9 cellular contexts compared by ENCODE assay signal in the genomic region with DNA sequence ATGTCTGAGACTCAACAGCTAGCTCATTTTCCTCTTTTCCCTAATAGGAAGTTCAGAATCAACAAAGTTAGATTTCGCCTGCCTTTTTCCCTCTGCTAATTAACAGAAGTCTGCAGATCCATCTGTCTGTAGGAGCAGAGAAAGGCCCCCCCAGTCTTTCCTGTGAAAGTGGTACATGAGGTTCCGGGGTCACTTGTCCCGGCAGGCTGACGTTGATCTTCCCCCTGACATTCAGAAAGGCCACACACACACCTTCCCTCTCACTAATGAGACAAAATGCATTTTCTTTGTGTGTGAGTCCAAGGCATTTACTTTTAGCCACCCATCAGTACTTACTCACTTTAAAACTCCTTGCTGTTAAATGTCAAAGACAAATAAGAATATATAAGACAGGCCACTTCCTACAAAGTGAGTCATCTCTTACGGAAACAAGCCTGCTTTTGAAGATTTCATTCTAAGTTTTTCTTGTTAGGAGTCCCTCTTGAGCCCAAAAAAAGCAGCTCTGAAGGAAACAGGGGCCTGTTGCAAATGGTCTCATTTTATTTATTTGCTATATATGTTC.
DNase-seq lines count a peak whose midpoint lies in the region; FAIRE-seq and TF ChIP-seq lines count a peak whose summit lies in the region.
"Had no signal": no experiment of that assay in that cellular context is flagged by ENCODE, and none has a peak within 500 bp of the region (broad histone marks: within the 10 kb centered on the region; RNA-seq: fewer than 3 reads in every experiment).

No MANE protein-coding gene starts in this region.

- TF ChIP-seq POLR2A in stomach (IDR thresholded peaks at IDR 0.05): no peak
- TF ChIP-seq POLR2A in Peyer's patch (IDR thresholded peaks at IDR 0.05): no peak

- H3K4me3 Mint-ChIP-seq in activated naive CD4-positive, alpha-beta T cell treated with anti-CD3 and anti-CD28 coated beads, Interleukin-2, amount 10 ng/mL, durations not matched to agents 7 days and 5 days: no peak overlapping the region
- H3K4me3 Mint-ChIP-seq: memory B cell had no signal

- H3K36me3 Mint-ChIP-seq in activated naive CD4-positive, alpha-beta T cell treated with anti-CD3 and anti-CD28 coated beads, Interleukin-2, amount 10 ng/mL, durations not matched to agents 7 days and 5 days: no peaks in the 10 kb centered on the region
- H3K36me3 Mint-ChIP-seq: memory B cell had no signal

- H3K36me3 ChIP-seq in stomach: peaks cover 0 to 27% (median 13%) of the 10 kb centered on the region in 4 donors
- no peaks in the 10 kb centered on the region for H3K36me3 ChIP-seq in Peyer's patch

- CTCF ChIA-PET in activated naive CD4-positive, alpha-beta T cell treated with anti-CD3 and anti-CD28 coated beads, Interleukin-2, amount 10 ng/mL, durations not matched to agents 7 days and 5 days (lab: Charles Lee): interaction anchor here (1.0 to 1.4 kb wide), 2 partner anchors 21 to 81 kb away, joined by 3 to 5 read pairs; no protein-coding TSS in a partner anchor

- H3K27ac ChIP-seq in stomach (peak overlapping the region in 4 of 5 donors; percentile 39 to 78 (median 57)), Peyer's patch (peak overlapping the region in 1 of 4 donors; percentile 61)

- no peak for TF ChIP-seq EP300 in stomach (IDR thresholded peaks at IDR 0.05)

- intact Hi-C loops in stomach (cut with DNase I; ENCODE audit: low total_unique reads): no loop called here

- H3K9me3 Mint-ChIP-seq in activated naive CD4-positive, alpha-beta T cell treated with anti-CD3 and anti-CD28 coated beads, Interleukin-2, amount 10 ng/mL, durations not matched to agents 7 days and 5 days: no peaks in the 10 kb centered on the region
- H3K9me3 Mint-ChIP-seq: memory B cell had no signal

- H3K9me3 ChIP-seq in stomach: no peaks in the 10 kb centered on the region
- H3K9me3 ChIP-seq in Peyer's patch: no peaks in the 10 kb centered on the region

- H3K27ac Mint-ChIP-seq in activated naive CD4-positive, alpha-beta T cell treated with anti-CD3 and anti-CD28 coated beads, Interleukin-2, amount 10 ng/mL, durations not matched to agents 7 days and 5 days: peak overlapping the region; percentile 82
- H3K27ac Mint-ChIP-seq: memory B cell had no signal

- TF ChIP-seq CTCF in fibroblast of the aortic adventitia (IDR thresholded peaks at IDR 0.05; ENCODE audit: insufficient read depth, low read length): no peak
- TF ChIP-seq CTCF in stomach (IDR thresholded peaks at IDR 0.05): no peak
- no peak for TF ChIP-seq CTCF in D721Med (IDR thresholded peaks at IDR 0.05; ENCODE audit: insufficient read depth, missing control alignments)
- no peak for TF ChIP-seq CTCF in Peyer's patch (IDR thresholded peaks at IDR 0.05)

- no peaks in the 10 kb centered on the region for H3K27me3 Mint-ChIP-seq in activated naive CD4-positive, alpha-beta T cell treated with anti-CD3 and anti-CD28 coated beads, Interleukin-2, amount 10 ng/mL, durations not matched to agents 7 days and 5 days

- DNase-seq in activated naive CD4-positive, alpha-beta T cell treated with anti-CD3 and anti-CD28 coated beads, Interleukin-2, amount 10 ng/mL, durations not matched to agents 7 days and 5 days: no peak
- DNase-seq in activated naive CD4-positive, alpha-beta T cell (lab: John Stamatoyannopoulos, UW): no peak
- DNase-seq in activated T-cell treated with anti-CD3 and anti-CD28 coated beads for 4 hours: peak; percentile 17
- DNase-seq in fibroblast of the aortic adventitia (ENCODE audit: low read depth): peak; percentile 84
- no peak for DNase-seq in stomach
- DNase-seq in D721Med (ENCODE audit: insufficient read length, low spot score): no peak
- no peak for DNase-seq in Peyer's patch
- DNase-seq in hypothalamus (lab: John Stamatoyannopoulos, UW): no peak

- H3K4me3 ChIP-seq in fibroblast of the aortic adventitia (ENCODE audit: low read depth, low read length) (peak overlapping the region; percentile 15), stomach (no peak overlapping the region), Peyer's patch (no peak overlapping the region)

- H3K27me3 ChIP-seq in stomach (no peaks in the 10 kb centered on the region), Peyer's patch (no peaks in the 10 kb centered on the region)

- peaks cover 32% of the 10 kb centered on the region for H3K4me1 Mint-ChIP-seq in activated naive CD4-positive, alpha-beta T cell treated with anti-CD3 and anti-CD28 coated beads, Interleukin-2, amount 10 ng/mL, durations not matched to agents 7 days and 5 days
- H3K4me1 Mint-ChIP-seq: memory B cell had no signal

- 55 to 69% (median 60%) methylated on average over 5 of the region's 5 CpGs for WGBS in stomach, 5 donors

- FAIRE-seq in D721Med (lab: Jason Lieb, UNC): no peak

- H3K4me1 ChIP-seq in stomach (peaks cover 0 to 58% (median 19%) of the 10 kb centered on the region in 4 donors), Peyer's patch (peaks cover 0 to 5% (median 0%) of the 10 kb centered on the region in 4 donors)

Comparison
In these comparisons a context has a peak if more than half of its experiments do, and no peak if none do; other contexts are left out.
1. DNase-seq: peak in activated T-cell treated with anti-CD3 and anti-CD28 coated beads for 4 hours (single experiment) and fibroblast of the aortic adventitia (single experiment); none in activated naive CD4-positive, alpha-beta T cell treated with anti-CD3 and anti-CD28 coated beads, Interleukin-2, amount 10 ng/mL, durations not matched to agents 7 days and 5 days (single experiment), activated naive CD4-positive, alpha-beta T cell (0 of 4), stomach (single experiment), D721Med (single experiment), Peyer's patch (0 of 3) and hypothalamus (0 of 51).